15 cellular contexts compared by ENCODE assay signal in genomic region chr13:33524086-33524485, GRCh38.
A peak's percentile ranks its signal among the peaks of the same experiment; 100 is the strongest.
DNase-seq lines count a peak whose midpoint lies in the region; ATAC-seq, FAIRE-seq and TF ChIP-seq lines count a peak whose summit lies in the region.
"Had no signal": no experiment of that assay in that cellular context is flagged by ENCODE, and none has a peak within 500 bp of the region (broad histone marks: within the 10 kb centered on the region; RNA-seq: fewer than 3 reads in every experiment).

No MANE protein-coding gene starts in this region.

- peaks cover 0 to 12% of the 10 kb centered on the region in 2 experiments; a peak in 2 of 4 replicates for H3K4me1 ChIP-seq in SK-N-SH (ENCODE audit: control insufficient read depth in 1 of 2, insufficient read depth in 2 of 2, low read depth in 1 of 2, low read length in 1 of 2)

- H2AFZ ChIP-seq in SK-N-SH (ENCODE audit: low read depth) = 0 out of 2 replicates have a peak overlapping the region, but pooled peaks have one; percentile 40

- POLR2A ChIA-PET in SK-N-SH (lab: Yijun Ruan, JAX) = no interaction called here

- H3K79me2 ChIP-seq in SK-N-SH (ENCODE audit: insufficient read depth) = no peaks in the 10 kb centered on the region

- no peak for TF ChIP-seq CTCF in SK-N-SH (IDR thresholded peaks at IDR 0.05)
- TF ChIP-seq CTCF in fibroblast of the aortic adventitia (IDR thresholded peaks at IDR 0.05; ENCODE audit: insufficient read depth, low read length) = no peak
- TF ChIP-seq CTCF in natural killer cell (IDR thresholded peaks at IDR 0.05) = no peak

- peaks cover 0 to 2% of the 10 kb centered on the region in 2 donors for H3K9me3 Mint-ChIP-seq in natural killer cell
- H3K9me3 Mint-ChIP-seq: central memory CD8-positive, alpha-beta T cell; immature natural killer cell had no signal

- no peak for ATAC-seq in natural killer cell
- ATAC-seq: esophagus mucosa, right cardiac atrium, T-helper 17 cell had no signal

- H4K20me1 ChIP-seq in SK-N-SH (ENCODE audit: insufficient read depth) = no peaks in the 10 kb centered on the region

- intact Hi-C loops in natural killer cell (cut with micrococcal nuclease) = no loop called here

- peaks cover 4 to 9% of the 10 kb centered on the region in 2 donors for H3K27me3 Mint-ChIP-seq in natural killer cell (ENCODE audit: low read depth in 2 of 2)
- H3K27me3 Mint-ChIP-seq: T-helper 17 cell had no signal

- peaks cover 21% of the 10 kb centered on the region for H3F3A ChIP-seq in SK-N-SH (replicated peaks; ENCODE audit: insufficient read depth)

- 0 out of 2 replicates have a peak overlapping the region, but pooled peaks have one; percentile 10 for H3K4me2 ChIP-seq in SK-N-SH

- H3K4me1 Mint-ChIP-seq in natural killer cell = no peaks in the 10 kb centered on the region
- H3K4me1 Mint-ChIP-seq: central memory CD8-positive, alpha-beta T cell had no signal

- peak overlapping the region; percentile 28 to 70; a peak in 3 of 4 replicates for H3K27ac ChIP-seq in SK-N-SH (ENCODE audit: low read depth in 2 of 2, low read length in 1 of 2)

- no peaks in the 10 kb centered on the region for H3K9me3 ChIP-seq in SK-N-SH

- TF ChIP-seq EP300 in SK-N-SH (IDR thresholded peaks at IDR 0.05; ENCODE audit: borderline replicate concordance in 1 of 2, low read depth in 1 of 2, low read length in 1 of 2) = peak in 1 of 2 experiments; percentile 31; a peak in 1 of 4 replicates

- H3K9me2 ChIP-seq in SK-N-SH = no peaks in the 10 kb centered on the region

- 33% methylated on average over 1 of the region's 1 CpG for WGBS in SK-N-SH (ENCODE audit: low lambda C conversion rate)

- no peaks in the 10 kb centered on the region for H3K27me3 ChIP-seq in SK-N-SH (ENCODE audit: insufficient read depth)

- H3K27ac Mint-ChIP-seq in natural killer cell = no peak overlapping the region
- H3K27ac Mint-ChIP-seq: immature natural killer cell, T-helper 17 cell had no signal

- H3K4me3 Mint-ChIP-seq in natural killer cell = no peak overlapping the region
- H3K4me3 Mint-ChIP-seq: central memory CD8-positive, alpha-beta T cell; immature natural killer cell; T-helper 17 cell had no signal

- TF ChIP-seq RAD21 in SK-N-SH (IDR thresholded peaks at IDR 0.05; ENCODE audit: low read length) = no peak

- no peak overlapping the region for H3K4me3 ChIP-seq in SK-N-SH (ENCODE audit: low read depth in 2 of 2, low read length in 1 of 2)
- H3K4me3 ChIP-seq in fibroblast of the aortic adventitia (ENCODE audit: low read depth, low read length) = no peak overlapping the region

- no peak for DNase-seq in GM19239 (ENCODE audit: insufficient read length, low spot score)
- DNase-seq in SK-N-SH = no peak
- DNase-seq in fibroblast of the aortic adventitia (ENCODE audit: low read depth) = peak; percentile 95
- peak; percentile 73 for DNase-seq in smooth muscle cell of the brain vasculature (ENCODE audit: low read depth, low spot score)
- DNase-seq in T-helper 9 cell = no peak
- DNase-seq in epidermal melanocyte (ENCODE audit: insufficient read length, low spot score) = no peak
- no peak for DNase-seq in natural killer cell
- DNase-seq: activated effector memory CD4-positive, alpha-beta T cell treated with anti-CD3 and anti-CD28 coated beads, Interleukin-2, amount 50 U/mL, for 16 hours; Calu3; immature natural killer cell; MV-4-11; right cardiac atrium; T-helper 17 cell had no signal

- no peaks in the 10 kb centered on the region for H3K36me3 Mint-ChIP-seq in natural killer cell
- H3K36me3 Mint-ChIP-seq: immature natural killer cell had no signal

- FAIRE-seq in GM19239 (lab: Jason Lieb, UNC) = peak; percentile 23

- CTCF ChIA-PET in SK-N-SH (lab: Yijun Ruan, JAX) = no interaction called here

- no peak overlapping the region; the same call in 1 of the 2 replicates for H3K9ac ChIP-seq in SK-N-SH

- no peaks in the 10 kb centered on the region for H3K36me3 ChIP-seq in SK-N-SH (replicated peaks in 1 of 2; ENCODE audit: control insufficient read depth in 1 of 2, insufficient read depth in 2 of 2, low read length in 1 of 2)

TF ChIP-seq in SK-N-SH, 30 proteins besides CTCF, POLR2A, EP300 and RAD21:
- TF ChIP-seq ZBTB33 (IDR thresholded peaks at IDR 0.05; ENCODE audit: borderline replicate concordance, low read depth) (no peak), PBX3 (IDR thresholded peaks at IDR 0.05) (no peak), NFIC (IDR thresholded peaks at IDR 0.05; ENCODE audit: borderline replicate concordance) (peak; percentile 87; the same call in 1 of the 2 replicates), ELF1 (IDR thresholded peaks at IDR 0.05) (no peak), YY1 (IDR thresholded peaks at IDR 0.05; ENCODE audit: low read depth) (no peak), RCOR1 (IDR thresholded peaks at IDR 0.05; ENCODE audit: low read length) (no peak), TEAD4 (IDR thresholded peaks at IDR 0.05; ENCODE audit: borderline replicate concordance, insufficient read depth) (no peak), NRF1 (IDR thresholded peaks at IDR 0.05; ENCODE audit: low read depth, low read length) (no peak), TCF12 (IDR thresholded peaks at IDR 0.05) (peak; percentile 61; the same call in 1 of the 2 replicates), USF2 (IDR thresholded peaks at IDR 0.05; ENCODE audit: borderline replicate concordance, low read depth, low read length) (no peak), JUND (IDR thresholded peaks at IDR 0.05) (no peak; the same call in 1 of the 2 replicates), RXRA (IDR thresholded peaks at IDR 0.05; ENCODE audit: borderline replicate concordance, low read depth) (no peak), MEF2A (IDR thresholded peaks at IDR 0.05; ENCODE audit: borderline replicate concordance, low read depth) (no peak), CHD2 (IDR thresholded peaks at IDR 0.05; ENCODE audit: low read length, partially characterized antibody) (no peak), POLR2AphosphoS5 (IDR thresholded peaks at IDR 0.05; ENCODE audit: low read depth, low read length) (no peak)

Comparison
In these comparisons a context has a peak if more than half of its experiments do, and no peak if none do; other contexts are left out.
1. DNase-seq: peak in fibroblast of the aortic adventitia (single experiment) and smooth muscle cell of the brain vasculature (single experiment); none in GM19239 (single experiment), SK-N-SH (single experiment), T-helper 9 cell (single experiment), epidermal melanocyte (single experiment) and natural killer cell (single experiment).